Comparison of ENCODE assay signal across 16 cellular contexts in the genomic region with DNA sequence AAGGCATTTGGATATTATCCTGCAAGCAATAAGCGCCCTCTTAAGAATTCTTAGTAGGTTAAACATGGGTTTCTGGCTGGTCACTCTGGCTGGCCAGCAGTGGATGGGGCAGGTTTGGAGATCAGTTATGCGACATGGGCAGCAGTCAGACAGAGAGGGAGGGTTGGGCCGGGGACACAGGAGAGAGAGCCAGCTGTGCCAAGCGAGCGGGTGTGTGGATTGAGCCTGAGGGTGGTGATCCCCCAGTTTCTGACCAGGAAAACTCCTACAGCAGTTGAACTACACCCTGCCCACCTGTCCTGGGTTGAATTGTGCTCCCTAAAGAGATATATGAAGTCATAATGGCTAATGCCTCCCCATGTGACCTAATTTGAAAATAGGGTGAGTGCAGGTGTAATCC.
"Had no signal": no experiment of that assay in that cellular context is flagged by ENCODE, and none has a peak within 500 bp of the region (broad histone marks: within the 10 kb centered on the region; RNA-seq: fewer than 3 reads in every experiment).

No MANE protein-coding gene starts in this region.

- H3K4me1 ChIP-seq: foreskin keratinocyte, gastroesophageal sphincter, heart left ventricle, left lung, lower lobe of right lung had no signal

- H3K27me3 ChIP-seq: foreskin keratinocyte, heart left ventricle, hepatocyte, left lung had no signal

- H3K27ac ChIP-seq: epithelial cell of prostate, foreskin keratinocyte, gastroesophageal sphincter, heart left ventricle, hepatocyte, left lung, lower lobe of right lung had no signal

- H3K36me3 ChIP-seq: gastroesophageal sphincter, heart left ventricle, left lung, lower lobe of right lung had no signal

- H3K4me3 ChIP-seq: gastroesophageal sphincter, heart left ventricle, hepatocyte, left lung, lower lobe of right lung had no signal

- DNase-seq: cortex of kidney; effector CD8-positive, alpha-beta T cell; effector memory CD8-positive, alpha-beta T cell; endodermal cell; erythroblast; foreskin keratinocyte; heart left ventricle; hypothalamus; left cardiac atrium; left lung; left ventricle myocardium superior; lower lobe of right lung; mesenchymal stem cell had no signal
